ENCODE assay signal across 1 cellular context in genomic region chr3:48635222-48636021, GRCh38.
TF ChIP-seq lines count a peak whose summit lies in the region.

Gene SLC26A6 (minus strand): TSS chr3:48635461. CDS start chr3:48635393, 68 bp downstream.

TF ChIP-seq in HepG2, 621 proteins besides CTCF, POLR2A, EP300 and RAD21 (continued from another document and continues in another):
- TF ChIP-seq ZNF782 (CRISPR knock-in tag; IDR thresholded peaks at IDR 0.05; ENCODE audit: borderline replicate concordance) (peak; percentile 56; the same call in 1 of the 2 replicates), TOPORS (CRISPR knock-in tag; IDR thresholded peaks at IDR 0.05) (no peak; the same call in 1 of the 2 replicates), ZNF230 (CRISPR knock-in tag; IDR thresholded peaks at IDR 0.05) (peak; percentile 75), ZNF484 (CRISPR knock-in tag; IDR thresholded peaks at IDR 0.05; ENCODE audit: borderline replicate concordance, low read depth) (no peak), TCF12 (IDR thresholded peaks at IDR 0.05) (no peak), TCF12 (CRISPR knock-in tag; IDR thresholded peaks at IDR 0.05) (no peak), ZNF296 (CRISPR knock-in tag; conservative IDR thresholded peaks at IDR 0.05) (no peak), SRF (IDR thresholded peaks at IDR 0.05; ENCODE audit: low read depth, low read length) (no peak), ZBTB7A (CRISPR knock-in tag; IDR thresholded peaks at IDR 0.05) (peak; percentile 79), MTA1 (CRISPR knock-in tag; IDR thresholded peaks at IDR 0.05; ENCODE audit: borderline replicate concordance) (peak; percentile 5; the same call in 1 of the 2 replicates), HNF1B (CRISPR knock-in tag; IDR thresholded peaks at IDR 0.05) (peak; percentile 76), POGK (CRISPR knock-in tag; conservative IDR thresholded peaks at IDR 0.05) (peak; percentile 51; the same call in 1 of the 2 replicates), ZNF205 (CRISPR knock-in tag; IDR thresholded peaks at IDR 0.05) (peak; percentile 15), GRHL1 (CRISPR knock-in tag; conservative IDR thresholded peaks at IDR 0.05) (no peak), GMEB2 (CRISPR knock-in tag; IDR thresholded peaks at IDR 0.05; ENCODE audit: low read depth) (no peak), MLX (CRISPR knock-in tag; IDR thresholded peaks at IDR 0.05) (no peak), SYNCRIP (IDR thresholded peaks at IDR 0.05; ENCODE audit: insufficient read depth, low read depth, low read length) (no peak), ZNF674 (CRISPR knock-in tag; IDR thresholded peaks at IDR 0.05; ENCODE audit: low read depth) (no peak), NR2C2 (CRISPR knock-in tag; IDR thresholded peaks at IDR 0.05; ENCODE audit: borderline replicate concordance) (no peak), MIXL1 (CRISPR knock-in tag; IDR thresholded peaks at IDR 0.05) (no peak), CCDC6 (CRISPR knock-in tag; IDR thresholded peaks at IDR 0.05) (peak; percentile 83; the same call in 1 of the 2 replicates), ZNF441 (CRISPR knock-in tag; IDR thresholded peaks at IDR 0.05; ENCODE audit: borderline replicate concordance) (peak; percentile 26), ZNF292 (CRISPR knock-in tag; IDR thresholded peaks at IDR 0.05; ENCODE audit: borderline replicate concordance, low read depth) (peak; percentile 33; the same call in 1 of the 2 replicates), ZHX1 (CRISPR knock-in tag; IDR thresholded peaks at IDR 0.05; ENCODE audit: low read depth) (0 out of 2 replicates have a peak, but pooled peaks have one; percentile 52), ZZZ3 (CRISPR knock-in tag; IDR thresholded peaks at IDR 0.05; ENCODE audit: borderline replicate concordance) (no peak), CHD2 (IDR thresholded peaks at IDR 0.05; ENCODE audit: low read depth, low read length) (no peak), GTF3A (CRISPR knock-in tag; conservative IDR thresholded peaks at IDR 0.05) (no peak), ZNF431 (CRISPR knock-in tag; IDR thresholded peaks at IDR 0.05; ENCODE audit: borderline replicate concordance, low read depth) (no peak; the same call in 1 of the 2 replicates), SKI (IDR thresholded peaks at IDR 0.05; ENCODE audit: partially characterized antibody) (peak; percentile 58), E2F5 (CRISPR knock-in tag; conservative IDR thresholded peaks at IDR 0.05) (peak; percentile 72), TCF7 (IDR thresholded peaks at IDR 0.05; ENCODE audit: low read depth) (no peak), ZNF589 (CRISPR knock-in tag; conservative IDR thresholded peaks at IDR 0.05) (peak; percentile 80), ARID2 (CRISPR knock-in tag; IDR thresholded peaks at IDR 0.05; ENCODE audit: borderline replicate concordance) (no peak), EHMT2 (IDR thresholded peaks at IDR 0.05; ENCODE audit: borderline replicate concordance, low read depth, low read length) (no peak), DDIT3 (CRISPR knock-in tag; IDR thresholded peaks at IDR 0.05) (no peak), ZNF780A (CRISPR knock-in tag; IDR thresholded peaks at IDR 0.05) (no peak), DBP (CRISPR knock-in tag; IDR thresholded peaks at IDR 0.05; ENCODE audit: not compliant biosample characterization) (no peak), EEA1 (CRISPR knock-in tag; IDR thresholded peaks at IDR 0.05; ENCODE audit: borderline replicate concordance) (no peak), SIX1 (CRISPR knock-in tag; IDR thresholded peaks at IDR 0.05; ENCODE audit: borderline replicate concordance) (no peak), E2F1 (CRISPR knock-in tag; IDR thresholded peaks at IDR 0.05) (peak; percentile 93), ZNF18 (CRISPR knock-in tag; IDR thresholded peaks at IDR 0.05; ENCODE audit: insufficient replicate concordance) (no peak), MIER3 (CRISPR knock-in tag; IDR thresholded peaks at IDR 0.05; ENCODE audit: borderline replicate concordance) (no peak), ZNF552 (CRISPR knock-in tag; IDR thresholded peaks at IDR 0.05; ENCODE audit: borderline replicate concordance) (no peak), KAT8 (CRISPR knock-in tag; IDR thresholded peaks at IDR 0.05) (0 out of 2 replicates have a peak, but pooled peaks have one; percentile 38), FOXK2 (IDR thresholded peaks at IDR 0.05) (no peak), MYC (CRISPR knock-in tag; IDR thresholded peaks at IDR 0.05; ENCODE audit: borderline replicate concordance) (peak; percentile 40; the same call in 1 of the 2 replicates), AKAP8 (CRISPR knock-in tag; IDR thresholded peaks at IDR 0.05) (peak; percentile 51; the same call in 1 of the 2 replicates), SPEN (CRISPR knock-in tag; IDR thresholded peaks at IDR 0.05; ENCODE audit: low read depth) (peak; percentile 33; the same call in 1 of the 2 replicates), ATF6 (CRISPR knock-in tag; conservative IDR thresholded peaks at IDR 0.05) (no peak)
